Comparison of ENCODE assay signal across 1 cellular context in genomic region chr6:27297857-27298730, GRCh38.
A peak's percentile ranks its signal among the peaks of the same experiment; 100 is the strongest.
TF ChIP-seq lines count a peak whose summit lies in the region.

No MANE protein-coding gene starts in this region.

TF ChIP-seq in K562, 482 proteins besides CTCF, POLR2A, EP300 and RAD21 (continued from another document):
- TF ChIP-seq, protein P1, sequence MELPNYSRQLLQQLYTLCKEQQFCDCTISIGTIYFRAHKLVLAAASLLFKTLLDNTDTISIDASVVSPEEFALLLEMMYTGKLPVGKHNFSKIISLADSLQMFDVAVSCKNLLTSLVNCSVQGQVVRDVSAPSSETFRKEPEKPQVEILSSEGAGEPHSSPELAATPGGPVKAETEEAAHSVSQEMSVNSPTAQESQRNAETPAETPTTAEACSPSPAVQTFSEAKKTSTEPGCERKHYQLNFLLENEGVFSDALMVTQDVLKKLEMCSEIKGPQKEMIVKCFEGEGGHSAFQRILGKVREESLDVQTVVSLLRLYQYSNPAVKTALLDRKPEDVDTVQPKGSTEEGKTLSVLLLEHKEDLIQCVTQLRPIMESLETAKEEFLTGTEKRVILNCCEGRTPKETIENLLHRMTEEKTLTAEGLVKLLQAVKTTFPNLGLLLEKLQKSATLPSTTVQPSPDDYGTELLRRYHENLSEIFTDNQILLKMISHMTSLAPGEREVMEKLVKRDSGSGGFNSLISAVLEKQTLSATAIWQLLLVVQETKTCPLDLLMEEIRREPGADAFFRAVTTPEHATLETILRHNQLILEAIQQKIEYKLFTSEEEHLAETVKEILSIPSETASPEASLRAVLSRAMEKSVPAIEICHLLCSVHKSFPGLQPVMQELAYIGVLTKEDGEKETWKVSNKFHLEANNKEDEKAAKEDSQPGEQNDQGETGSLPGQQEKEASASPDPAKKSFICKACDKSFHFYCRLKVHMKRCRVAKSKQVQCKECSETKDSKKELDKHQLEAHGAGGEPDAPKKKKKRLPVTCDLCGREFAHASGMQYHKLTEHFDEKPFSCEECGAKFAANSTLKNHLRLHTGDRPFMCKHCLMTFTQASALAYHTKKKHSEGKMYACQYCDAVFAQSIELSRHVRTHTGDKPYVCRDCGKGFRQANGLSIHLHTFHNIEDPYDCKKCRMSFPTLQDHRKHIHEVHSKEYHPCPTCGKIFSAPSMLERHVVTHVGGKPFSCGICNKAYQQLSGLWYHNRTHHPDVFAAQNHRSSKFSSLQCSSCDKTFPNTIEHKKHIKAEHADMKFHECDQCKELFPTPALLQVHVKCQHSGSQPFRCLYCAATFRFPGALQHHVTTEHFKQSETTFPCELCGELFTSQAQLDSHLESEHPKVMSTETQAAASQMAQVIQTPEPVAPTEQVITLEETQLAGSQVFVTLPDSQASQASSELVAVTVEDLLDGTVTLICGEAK (IDR thresholded peaks at IDR 0.05), result peak; percentile 88
- TF ChIP-seq, protein P1 (CRISPR knock-in tag; IDR thresholded peaks at IDR 0.05), result no peak; the same call in 1 of the 2 replicates
- TF ChIP-seq FOXA3 (CRISPR knock-in tag; conservative IDR thresholded peaks at IDR 0.05 in 1 of 2, IDR thresholded peaks at IDR 0.05 in 1 of 2) (peak; percentile 6 to 68; a peak in 2 of 4 replicates), KHSRP (IDR thresholded peaks at IDR 0.05) (no peak), ZNF239 (CRISPR knock-in tag; IDR thresholded peaks at IDR 0.05) (peak; percentile 4; the same call in 1 of the 2 replicates), SP1 (CRISPR knock-in tag; IDR thresholded peaks at IDR 0.05) (peak; percentile 55; the same call in 1 of the 2 replicates), CREM (IDR thresholded peaks at IDR 0.05; ENCODE audit: low read depth) (peak; percentile 66; the same call in 1 of the 2 replicates), L3MBTL2 (IDR thresholded peaks at IDR 0.05) (peak; percentile 98), U2AF1 (optimal IDR thresholded peaks at IDR 0.05; ENCODE audit: low read depth, low read length) (no peak), ZNF589 (CRISPR knock-in tag; IDR thresholded peaks at IDR 0.05; ENCODE audit: low read depth) (peak; percentile 72; the same call in 1 of the 2 replicates), KLF1 (tag; IDR thresholded peaks at IDR 0.05) (peak; percentile 24)
